1 cellular context compared by ENCODE assay signal in genomic region chr20:47334022-47334551, GRCh38.
TF ChIP-seq lines count a peak whose summit lies in the region.

No MANE protein-coding gene starts in this region.

TF ChIP-seq in HepG2, 621 proteins besides CTCF, POLR2A, EP300 and RAD21 (continued from another document and continues in another):
- no peak for TF ChIP-seq ZNF407 (CRISPR knock-in tag; IDR thresholded peaks at IDR 0.05; ENCODE audit: not compliant biosample characterization)
- TF ChIP-seq ZBTB20 (CRISPR knock-in tag; IDR thresholded peaks at IDR 0.05; ENCODE audit: borderline replicate concordance, low read depth) = peak; percentile 99
- TF ChIP-seq E2F1 (CRISPR knock-in tag; IDR thresholded peaks at IDR 0.05) = no peak
- TF ChIP-seq SSRP1 (CRISPR knock-in tag; IDR thresholded peaks at IDR 0.05) = no peak; the same call in 1 of the 2 replicates
- TF ChIP-seq MIER3 (CRISPR knock-in tag; IDR thresholded peaks at IDR 0.05; ENCODE audit: borderline replicate concordance) = peak; percentile 90
- no peak for TF ChIP-seq ZNF180 (CRISPR knock-in tag; IDR thresholded peaks at IDR 0.05; ENCODE audit: borderline replicate concordance, low read depth)
- peak; percentile 72; the same call in 1 of the 2 replicates for TF ChIP-seq CCDC6 (CRISPR knock-in tag; IDR thresholded peaks at IDR 0.05)
- no peak for TF ChIP-seq ZNF720 (CRISPR knock-in tag; IDR thresholded peaks at IDR 0.05)
- TF ChIP-seq ATF1 (CRISPR knock-in tag; IDR thresholded peaks at IDR 0.05) = no peak
- TF ChIP-seq KDM3A (CRISPR knock-in tag; IDR thresholded peaks at IDR 0.05; ENCODE audit: low read depth) = no peak
- no peak for TF ChIP-seq AGO2 (optimal IDR thresholded peaks at IDR 0.05; ENCODE audit: low read depth, low read length)
- no peak for TF ChIP-seq ZBTB7A (CRISPR knock-in tag; IDR thresholded peaks at IDR 0.05)
- no peak for TF ChIP-seq ZBTB42 (CRISPR knock-in tag; IDR thresholded peaks at IDR 0.05)
- peak; percentile 40; the same call in 1 of the 2 replicates for TF ChIP-seq ZSCAN5A (CRISPR knock-in tag; IDR thresholded peaks at IDR 0.05; ENCODE audit: borderline replicate concordance)
- no peak for TF ChIP-seq ZNF776 (CRISPR knock-in tag; IDR thresholded peaks at IDR 0.05)
- TF ChIP-seq MATR3 (CRISPR knock-in tag; IDR thresholded peaks at IDR 0.05) = no peak
- no peak; the same call in 1 of the 2 replicates for TF ChIP-seq AKAP8 (CRISPR knock-in tag; IDR thresholded peaks at IDR 0.05)
- TF ChIP-seq ELF4 (CRISPR knock-in tag; IDR thresholded peaks at IDR 0.05; ENCODE audit: borderline replicate concordance) = no peak
- TF ChIP-seq ZNF629 (CRISPR knock-in tag; conservative IDR thresholded peaks at IDR 0.05) = no peak
- no peak for TF ChIP-seq NAIF1 (CRISPR knock-in tag; IDR thresholded peaks at IDR 0.05; ENCODE audit: borderline replicate concordance)
- TF ChIP-seq, protein P1, sequence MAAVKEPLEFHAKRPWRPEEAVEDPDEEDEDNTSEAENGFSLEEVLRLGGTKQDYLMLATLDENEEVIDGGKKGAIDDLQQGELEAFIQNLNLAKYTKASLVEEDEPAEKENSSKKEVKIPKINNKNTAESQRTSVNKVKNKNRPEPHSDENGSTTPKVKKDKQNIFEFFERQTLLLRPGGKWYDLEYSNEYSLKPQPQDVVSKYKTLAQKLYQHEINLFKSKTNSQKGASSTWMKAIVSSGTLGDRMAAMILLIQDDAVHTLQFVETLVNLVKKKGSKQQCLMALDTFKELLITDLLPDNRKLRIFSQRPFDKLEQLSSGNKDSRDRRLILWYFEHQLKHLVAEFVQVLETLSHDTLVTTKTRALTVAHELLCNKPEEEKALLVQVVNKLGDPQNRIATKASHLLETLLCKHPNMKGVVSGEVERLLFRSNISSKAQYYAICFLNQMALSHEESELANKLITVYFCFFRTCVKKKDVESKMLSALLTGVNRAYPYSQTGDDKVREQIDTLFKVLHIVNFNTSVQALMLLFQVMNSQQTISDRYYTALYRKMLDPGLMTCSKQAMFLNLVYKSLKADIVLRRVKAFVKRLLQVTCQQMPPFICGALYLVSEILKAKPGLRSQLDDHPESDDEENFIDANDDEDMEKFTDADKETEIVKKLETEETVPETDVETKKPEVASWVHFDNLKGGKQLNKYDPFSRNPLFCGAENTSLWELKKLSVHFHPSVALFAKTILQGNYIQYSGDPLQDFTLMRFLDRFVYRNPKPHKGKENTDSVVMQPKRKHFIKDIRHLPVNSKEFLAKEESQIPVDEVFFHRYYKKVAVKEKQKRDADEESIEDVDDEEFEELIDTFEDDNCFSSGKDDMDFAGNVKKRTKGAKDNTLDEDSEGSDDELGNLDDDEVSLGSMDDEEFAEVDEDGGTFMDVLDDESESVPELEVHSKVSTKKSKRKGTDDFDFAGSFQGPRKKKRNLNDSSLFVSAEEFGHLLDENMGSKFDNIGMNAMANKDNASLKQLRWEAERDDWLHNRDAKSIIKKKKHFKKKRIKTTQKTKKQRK (IDR thresholded peaks at IDR 0.05; ENCODE audit: low read length) = no peak
- TF ChIP-seq BRCA1 (CRISPR knock-in tag; IDR thresholded peaks at IDR 0.05) = no peak
- TF ChIP-seq KLF13 (CRISPR knock-in tag; IDR thresholded peaks at IDR 0.05) = no peak
- no peak for TF ChIP-seq ZNF350 (CRISPR knock-in tag; IDR thresholded peaks at IDR 0.05; ENCODE audit: borderline replicate concordance, low read depth)
- TF ChIP-seq KDM1A (CRISPR knock-in tag; IDR thresholded peaks at IDR 0.05) = no peak
- TF ChIP-seq FOXK1 (CRISPR knock-in tag; IDR thresholded peaks at IDR 0.05; ENCODE audit: borderline replicate concordance, low read depth) = peak; percentile 96; the same call in 1 of the 2 replicates
- TF ChIP-seq KLF6 (CRISPR knock-in tag; IDR thresholded peaks at IDR 0.05) = no peak
- TF ChIP-seq ZNF589 (CRISPR knock-in tag; conservative IDR thresholded peaks at IDR 0.05) = 0 out of 2 replicates have a peak, but pooled peaks have one; percentile 52
- TF ChIP-seq HDAC6 (IDR thresholded peaks at IDR 0.05; ENCODE audit: low read depth, low read length) = no peak
- no peak for TF ChIP-seq ZNF530 (CRISPR knock-in tag; IDR thresholded peaks at IDR 0.05; ENCODE audit: low read depth)
- TF ChIP-seq GATA4 (IDR thresholded peaks at IDR 0.05; ENCODE audit: borderline replicate concordance, low read depth) = no peak; the same call in 1 of the 2 replicates
- TF ChIP-seq SETDB1 (CRISPR knock-in tag; IDR thresholded peaks at IDR 0.05; ENCODE audit: borderline replicate concordance) = no peak
- no peak for TF ChIP-seq SRSF1 (optimal IDR thresholded peaks at IDR 0.05; ENCODE audit: low read depth, low read length)
- TF ChIP-seq, protein P2, sequence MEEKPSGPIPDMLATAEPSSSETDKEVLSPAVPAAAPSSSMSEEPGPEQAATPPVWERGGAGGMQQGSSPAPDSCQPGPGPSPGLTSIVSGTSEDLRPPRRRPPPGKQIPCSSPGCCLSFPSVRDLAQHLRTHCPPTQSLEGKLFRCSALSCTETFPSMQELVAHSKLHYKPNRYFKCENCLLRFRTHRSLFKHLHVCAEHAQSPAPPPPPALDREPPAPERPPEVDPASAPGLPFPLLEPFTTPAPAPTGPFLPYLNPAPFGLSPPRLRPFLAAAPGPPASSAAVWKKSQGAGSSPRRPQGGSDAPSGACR (CRISPR knock-in tag; IDR thresholded peaks at IDR 0.05) = peak; percentile 66
- TF ChIP-seq ARID2 (CRISPR knock-in tag; IDR thresholded peaks at IDR 0.05; ENCODE audit: borderline replicate concordance) = peak; percentile 75; the same call in 1 of the 2 replicates
- no peak for TF ChIP-seq NONO (IDR thresholded peaks at IDR 0.05)
- TF ChIP-seq NONO (CRISPR knock-in tag; conservative IDR thresholded peaks at IDR 0.05) = no peak
- no peak for TF ChIP-seq MAF1 (CRISPR knock-in tag; IDR thresholded peaks at IDR 0.05; ENCODE audit: borderline replicate concordance)
- peak; percentile 46; the same call in 1 of the 2 replicates for TF ChIP-seq ZNF574 (CRISPR knock-in tag; IDR thresholded peaks at IDR 0.05)
- no peak for TF ChIP-seq NFE2L2 (IDR thresholded peaks at IDR 0.05; ENCODE audit: low read length)
- no peak for TF ChIP-seq ZNF557 (CRISPR knock-in tag; IDR thresholded peaks at IDR 0.05)
- TF ChIP-seq ZIK1 (CRISPR knock-in tag; IDR thresholded peaks at IDR 0.05; ENCODE audit: borderline replicate concordance, low read depth) = no peak
- no peak for TF ChIP-seq ZNF276 (CRISPR knock-in tag; IDR thresholded peaks at IDR 0.05; ENCODE audit: low read depth)
- no peak for TF ChIP-seq ZNF230 (CRISPR knock-in tag; IDR thresholded peaks at IDR 0.05)
- TF ChIP-seq NFKB2 (CRISPR knock-in tag; IDR thresholded peaks at IDR 0.05; ENCODE audit: borderline replicate concordance) = no peak
- TF ChIP-seq PCBP1 (IDR thresholded peaks at IDR 0.05; ENCODE audit: borderline replicate concordance, low read depth, low read length) = no peak
